In the genomic region with DNA sequence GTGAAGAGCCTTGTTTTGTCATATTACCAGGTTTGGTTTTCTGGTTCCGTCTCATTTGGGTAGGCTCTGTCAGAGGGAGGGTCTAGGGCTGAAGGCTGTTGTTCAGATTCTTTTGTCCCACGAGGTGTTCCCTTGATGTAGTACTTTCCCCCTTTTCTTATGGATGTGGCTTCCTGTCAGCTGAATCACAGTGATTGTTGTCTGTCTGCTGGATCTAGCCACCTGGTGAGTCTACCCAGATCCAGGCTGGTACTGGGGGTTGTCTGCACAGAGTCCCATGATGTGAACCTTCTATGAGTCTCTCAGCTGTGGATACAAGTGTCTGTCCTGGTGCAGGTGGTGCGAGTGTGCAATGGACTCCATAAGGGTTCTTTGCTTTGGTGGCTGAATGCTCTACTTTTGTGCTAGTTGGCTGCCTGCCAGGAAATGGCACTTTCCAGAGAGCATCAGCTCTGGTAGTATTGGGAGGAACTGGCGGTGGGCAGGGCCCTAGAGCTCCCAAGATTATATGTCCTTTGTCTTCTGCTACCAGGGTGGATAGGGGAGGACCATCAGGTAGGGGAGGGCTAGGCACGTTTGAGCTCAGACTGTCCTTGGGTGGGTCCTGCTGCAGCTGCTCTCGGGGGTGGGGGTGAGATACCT, we compare ENCODE assay signal across 22 cellular contexts.
DNase-seq lines count a peak whose midpoint lies in the region; ATAC-seq and TF ChIP-seq lines count a peak whose summit lies in the region.
"Had no signal": no experiment of that assay in that cellular context is flagged by ENCODE, and none has a peak within 500 bp of the region (broad histone marks: within the 10 kb centered on the region; RNA-seq: fewer than 3 reads in every experiment).

No MANE protein-coding gene starts in this region.

- no peak overlapping the region for H3K27ac Mint-ChIP-seq in activated T-helper 17 cell treated with anti-CD3 and anti-CD28 coated beads, Interleukin-2, amount 50 U/mL, for 72 hours
- H3K27ac Mint-ChIP-seq: activated naive CD8-positive, alpha-beta T cell treated with anti-CD3 and anti-CD28 coated beads, Interleukin-2, amount 10 ng/mL, durations not matched to agents 7 days and 5 days; nephron progenitor cell; T-helper 2 cell treated with Interferon-gamma antibody and Interleukin-4, amounts not matched to agents 5 μg/mL and 100 μg/mL, for 36 hours; type B pancreatic cell had no signal

- no peaks in the 10 kb centered on the region for H3K36me3 ChIP-seq in BE2C
- H3K36me3 ChIP-seq: stomach had no signal

- H3K27me3 ChIP-seq in BE2C: no peaks in the 10 kb centered on the region
- H3K27me3 ChIP-seq: stomach had no signal

- TF ChIP-seq CTCF in BE2C (IDR thresholded peaks at IDR 0.05; ENCODE audit: low read depth, low read length): no peak

- no peaks in the 10 kb centered on the region for H3K4me1 ChIP-seq in BE2C

- DNase-seq in BE2C (peak; percentile 47), ELF-1 (ENCODE audit: low read depth, low spot score) (peak; percentile 46), NCI-H69 (lab: John Stamatoyannopoulos, UW) (peak; percentile 37), left cardiac atrium (peak; percentile 38), NK-92 (lab: John Stamatoyannopoulos, UW; ENCODE audit: unreplicated experiment) (no peak), NCI-H524 (lab: John Stamatoyannopoulos, UW) (no peak)
- DNase-seq: activated naive CD8-positive, alpha-beta T cell treated with anti-CD3 and anti-CD28 coated beads, Interleukin-2, amount 10 ng/mL, durations not matched to agents 7 days and 5 days; GM23248; kidney glomerular epithelial cell; mesenchymal stem cell; NCI-H446; nephron progenitor cell; PC-3; posterior cingulate gyrus; stimulated activated CD4-positive, alpha-beta T cell treated with anti-CD3 and anti-CD28 coated beads, Interleukin-1b, Interleukin-23, amount 100 ng/mL, for 48 hours; stomach had no signal

- H3K4me1 Mint-ChIP-seq in activated T-helper 17 cell treated with anti-CD3 and anti-CD28 coated beads, Interleukin-2, amount 50 U/mL, for 72 hours: no peaks in the 10 kb centered on the region
- H3K4me1 Mint-ChIP-seq: activated naive CD8-positive, alpha-beta T cell treated with anti-CD3 and anti-CD28 coated beads, Interleukin-2, amount 10 ng/mL, durations not matched to agents 7 days and 5 days; nephron progenitor cell had no signal

- no peak overlapping the region for H3K4me3 ChIP-seq in BE2C (ENCODE audit: low read depth, low read length)
- H3K4me3 ChIP-seq: coronary artery, GM23248, SK-N-MC, stomach had no signal

- no peak overlapping the region for H3K4me3 Mint-ChIP-seq in activated T-helper 17 cell treated with anti-CD3 and anti-CD28 coated beads, Interleukin-2, amount 50 U/mL, for 72 hours
- H3K4me3 Mint-ChIP-seq: activated naive CD8-positive, alpha-beta T cell treated with anti-CD3 and anti-CD28 coated beads, Interleukin-2, amount 10 ng/mL, durations not matched to agents 7 days and 5 days; nephron progenitor cell; T-helper 2 cell treated with Interferon-gamma antibody and Interleukin-4, amounts not matched to agents 5 μg/mL and 100 μg/mL, for 36 hours; type B pancreatic cell had no signal

- no peaks in the 10 kb centered on the region for H3K36me3 Mint-ChIP-seq in activated T-helper 17 cell treated with anti-CD3 and anti-CD28 coated beads, Interleukin-2, amount 50 U/mL, for 72 hours (ENCODE audit: low read depth)
- H3K36me3 Mint-ChIP-seq: activated naive CD8-positive, alpha-beta T cell treated with anti-CD3 and anti-CD28 coated beads, Interleukin-2, amount 10 ng/mL, durations not matched to agents 7 days and 5 days; type B pancreatic cell had no signal

- ATAC-seq in left cardiac atrium (peak in 1 of 2 donors; percentile 41), GM18873 (IDR thresholded peaks at IDR 0.05; ENCODE audit: low FRiP score, unreplicated experiment) (no peak)
- ATAC-seq in activated T-helper 17 cell treated with anti-CD3 and anti-CD28 coated beads, Interleukin-2, amount 50 U/mL, for 72 hours (replicated peaks): no peak
- ATAC-seq: PC-3 had no signal

- no peaks in the 10 kb centered on the region for H3K9me3 Mint-ChIP-seq in activated T-helper 17 cell treated with anti-CD3 and anti-CD28 coated beads, Interleukin-2, amount 50 U/mL, for 72 hours
- H3K9me3 Mint-ChIP-seq: T-helper 2 cell treated with Interferon-gamma antibody and Interleukin-4, amounts not matched to agents 5 μg/mL and 100 μg/mL, for 36 hours; type B pancreatic cell had no signal

- peaks cover 9% of the 10 kb centered on the region for H3K27me3 Mint-ChIP-seq in activated T-helper 17 cell treated with anti-CD3 and anti-CD28 coated beads, Interleukin-2, amount 50 U/mL, for 72 hours
- H3K27me3 Mint-ChIP-seq: activated naive CD8-positive, alpha-beta T cell treated with anti-CD3 and anti-CD28 coated beads, Interleukin-2, amount 10 ng/mL, durations not matched to agents 7 days and 5 days; type B pancreatic cell had no signal

- H3K9me3 ChIP-seq in BE2C: no peaks in the 10 kb centered on the region
- H3K9me3 ChIP-seq: stomach had no signal

- intact Hi-C loops in left cardiac atrium (cut with DNase I): no loop called here

Comparison
In these comparisons a context has a peak if more than half of its experiments do, and no peak if none do; other contexts are left out.
1. DNase-seq: peak in BE2C (single experiment), ELF-1 (single experiment), NCI-H69 (single experiment) and left cardiac atrium (single experiment); none in NK-92 (single experiment) and NCI-H524 (0 of 2).